In the genomic region with DNA sequence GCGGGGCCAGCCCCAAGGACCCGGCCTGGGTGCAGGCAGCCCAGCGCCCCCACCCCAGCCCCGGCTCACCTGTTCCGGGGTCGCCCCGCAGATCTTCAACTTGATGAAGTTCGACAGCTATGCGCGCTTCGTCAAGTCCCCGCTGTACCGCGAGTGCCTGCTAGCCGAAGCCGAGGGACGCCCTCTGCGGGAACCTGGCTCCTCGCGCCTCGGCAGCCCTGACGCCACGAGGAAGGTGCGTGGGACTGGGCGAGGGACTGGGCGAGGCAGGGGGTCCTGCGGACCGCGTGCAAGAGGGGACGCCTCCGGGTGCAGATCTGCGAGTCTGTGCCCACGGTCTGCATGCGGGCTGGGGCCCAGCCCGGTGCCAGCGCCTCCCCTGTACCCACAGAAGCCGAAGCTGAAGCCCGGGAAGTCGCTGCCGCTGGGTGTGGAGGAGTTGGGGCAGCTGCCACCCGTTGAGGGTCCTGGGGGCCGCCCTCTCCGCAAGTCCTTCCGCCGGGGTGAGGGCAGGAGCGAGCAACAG, we compare ENCODE assay signal across 11 cellular contexts. TPM values are rescaled to one million over a fixed set of nuclear protein-coding genes. Genes with fewer than 3 reads are reported as not detected.
A peak's percentile ranks its signal among the peaks of the same experiment; 100 is the strongest.
DNase-seq lines count a peak whose midpoint lies in the region; ATAC-seq and TF ChIP-seq lines count a peak whose summit lies in the region.
"Had no signal": no experiment of that assay in that cellular context is flagged by ENCODE, and none has a peak within 500 bp of the region (broad histone marks: within the 10 kb centered on the region; RNA-seq: fewer than 3 reads in every experiment).

No MANE protein-coding gene starts in this region.

- TF ChIP-seq CTCF in chondrocyte (IDR thresholded peaks at IDR 0.05) = peak; percentile 36

- H3K4me2 ChIP-seq in skeletal muscle satellite cell (ENCODE audit: low read length) = peak overlapping the region; percentile 87

- H3K9ac ChIP-seq in skeletal muscle satellite cell (ENCODE audit: low read depth, low read length) = no peak overlapping the region

- peaks cover 27% of the 10 kb centered on the region for H3K4me1 Mint-ChIP-seq in chondrocyte (ENCODE audit: low read depth)

- H3K27ac Mint-ChIP-seq in chondrocyte (ENCODE audit: unreplicated experiment) = no peak overlapping the region

- no peaks in the 10 kb centered on the region for H3K9me3 ChIP-seq in skeletal muscle satellite cell (replicated peaks; ENCODE audit: low read length)

- DNase-seq in H7 = no peak
- no peak for DNase-seq in chondrocyte (ENCODE audit: low spot score)
- no peak for DNase-seq in left lobe of liver (ENCODE audit: low spot score)
- DNase-seq in T-helper 9 cell = no peak
- no peak for DNase-seq in superior temporal gyrus (ENCODE audit: extremely low spot score)
- no peak for DNase-seq in SKM-1 treated with dmso at 0.1 percent for 144 hours (lab: John Stamatoyannopoulos, UW; ENCODE audit: unreplicated experiment)
- DNase-seq: activated T-cell treated with anti-CD3 and anti-CD28 coated beads, Interleukin-2, amount 50 U/mL, for 1 hour; NCI-H1436; SIG-M5 had no signal

- peaks cover 31% of the 10 kb centered on the region for H3K4me1 ChIP-seq in skeletal muscle satellite cell (ENCODE audit: control insufficient read depth, insufficient read depth, low read length)

- no peaks in the 10 kb centered on the region for H3K9me3 Mint-ChIP-seq in chondrocyte (ENCODE audit: low read depth)

- H3K36me3 ChIP-seq in H7 (replicated peaks; ENCODE audit: control insufficient read depth, insufficient read depth, low read length) (peaks cover 2% of the 10 kb centered on the region), skeletal muscle satellite cell (ENCODE audit: insufficient read depth, low read length) (no peaks in the 10 kb centered on the region)

- no peaks in the 10 kb centered on the region for H3K36me3 Mint-ChIP-seq in chondrocyte (ENCODE audit: low read depth)

- H3K4me3 ChIP-seq in H7 (ENCODE audit: insufficient read depth, low read depth, low read length) (peak overlapping the region; percentile 69), skeletal muscle satellite cell (ENCODE audit: low read length) (peak overlapping the region; percentile 66)

- H3K4me3 Mint-ChIP-seq in chondrocyte (ENCODE audit: unreplicated experiment) = peak overlapping the region; percentile 88

- peaks cover 13% of the 10 kb centered on the region for H3K27me3 ChIP-seq in H7 (ENCODE audit: control insufficient read depth, insufficient read depth, low read length)
- peaks cover under 1% of the 10 kb centered on the region for H3K27me3 ChIP-seq in skeletal muscle satellite cell (ENCODE audit: control insufficient read depth, insufficient read depth, low read length)

- peak; percentile 0 for ATAC-seq in left lobe of liver
- ATAC-seq in HG03108 (IDR thresholded peaks at IDR 0.05; ENCODE audit: unreplicated experiment) = no peak

- no peaks in the 10 kb centered on the region for H3K27me3 Mint-ChIP-seq in chondrocyte (ENCODE audit: low read depth)

RNA-seq across cellular contexts. Expression of gene RGS14, which starts 9.7 kb away (rescaled TPM):
- 31.0 and 32.4 TPM in 2 replicates for total RNA-seq in H7 (2014; rRNA removed; shearing (Covaris generic))
- 6.8 to 11.6 TPM (median 10.1 TPM) in 3 replicates for total RNA-seq in chondrocyte
- total RNA-seq in left lobe of liver = 34.6 TPM
- 4.6 and 7.2 TPM in 2 replicates for total RNA-seq in skeletal muscle satellite cell (2012; rRNA removed)

RNA-seq across cellular contexts. Expression of gene LMAN2, which starts 15.9 kb away (rescaled TPM):
- 221 and 225 TPM in 2 replicates for total RNA-seq in H7 (2014; rRNA removed; shearing (Covaris generic))
- total RNA-seq in chondrocyte = 76.6 to 128 TPM (median 83.4 TPM) in 3 replicates
- total RNA-seq in left lobe of liver = 162 TPM
- total RNA-seq in skeletal muscle satellite cell (2012; rRNA removed) = 285 and 302 TPM in 2 replicates

RNA-seq across cellular contexts. Expression of gene SLC34A1, which starts 16.8 kb away (rescaled TPM):
- total RNA-seq in H7 (2014; rRNA removed; shearing (Covaris generic)) = not detected in 2 replicates
- total RNA-seq in chondrocyte (not detected in 3 replicates), left lobe of liver (3.0 TPM)
- total RNA-seq in skeletal muscle satellite cell (2012; rRNA removed) = not detected in 2 replicates

RNA-seq across cellular contexts. Expression of gene PFN3, which starts 33.1 kb away (rescaled TPM):
- total RNA-seq in H7 (2014; rRNA removed; shearing (Covaris generic)) = not detected in 2 replicates
- total RNA-seq in chondrocyte (not detected in 3 replicates), left lobe of liver (not detected)
- not detected in 2 replicates for total RNA-seq in skeletal muscle satellite cell (2012; rRNA removed)

RNA-seq across cellular contexts. Expression of gene F12, which starts 42.0 kb away (rescaled TPM):
- total RNA-seq in H7 (2014; rRNA removed; shearing (Covaris generic)) = 3.2 and 3.7 TPM in 2 replicates
- total RNA-seq in chondrocyte (0.99 to 2.1 TPM (median 1.8 TPM) in 3 replicates), left lobe of liver (292 TPM)
- 1.3 and 1.5 TPM in 2 replicates for total RNA-seq in skeletal muscle satellite cell (2012; rRNA removed)
